25 cellular contexts compared by ENCODE assay signal in genomic region chr4:71065991-71066390, GRCh38.
"Had no signal": no experiment of that assay in that cellular context is flagged by ENCODE, and none has a peak within 500 bp of the region (broad histone marks: within the 10 kb centered on the region; RNA-seq: fewer than 3 reads in every experiment).

No MANE protein-coding gene starts in this region.

- H3K27ac ChIP-seq: neutrophil, skin epidermis, thoracic aorta, thyroid gland, tibial nerve, upper lobe of left lung, vagina had no signal

- H3K4me3 ChIP-seq: pancreas, prostate gland, skin epidermis, stomach, thoracic aorta, thyroid gland, tibial nerve, upper lobe of left lung, vagina had no signal

- H3K9me3 ChIP-seq: neutrophil, pancreas, prostate gland, stomach, thoracic aorta, thyroid gland, tibial nerve, upper lobe of left lung, vagina had no signal

- H3K4me1 ChIP-seq: prostate gland, thyroid gland, tibial nerve, upper lobe of left lung, vagina had no signal

- ATAC-seq: naive thymus-derived CD8-positive, alpha-beta T cell; natural killer cell treated with Interleukin-12 subunit alpha and Interleukin-12 subunit beta and Interleukin-15 and Interleukin-18, amount 100 ng/mL, for 72 hours; right cardiac atrium; sciatic nerve; stimulated activated effector memory CD8-positive, alpha-beta T cell treated with anti-CD3 and anti-CD28 coated beads, Interleukin-12 subunit alpha, Interleukin-12 subunit beta, amount 100 ng/mL, for 72 hours; stimulated activated naive B cell treated with anti-CD40 and anti-IgM and Interleukin-4, amounts not matched to agents 10 μg/mL and 1 μg/mL and 100 μg/mL, for 72 hours had no signal

- FAIRE-seq: pancreas, urothelium cell line had no signal

- H3K36me3 ChIP-seq: neutrophil, pancreas, prostate gland, stomach, thoracic aorta, thyroid gland, tibial nerve, upper lobe of left lung, vagina had no signal

- DNase-seq: naive thymus-derived CD8-positive, alpha-beta T cell; nephron progenitor cell; nucleus accumbens; pancreas; right cardiac atrium; stimulated activated CD4-positive, alpha-beta T cell treated with anti-CD3 and anti-CD28 coated beads, Interleukin-15, amount 100 ng/mL, for 24 hours; stimulated activated CD4-positive, alpha-beta T cell treated with anti-CD3 and anti-CD28 coated beads, Interleukin-2, amount 100 ng/mL, for 24 hours; stimulated activated CD4-positive, alpha-beta T cell treated with anti-CD3 and anti-CD28 coated beads, Interleukin-2, amount 100 ng/mL, for 48 hours; stimulated activated CD4-positive, alpha-beta T cell treated with anti-CD3 and anti-CD28 coated beads, Interleukin-4, amount 100 ng/mL, for 24 hours; stimulated activated naive B cell treated with anti-CD40 and anti-IgM and Interleukin-4, amounts not matched to agents 10 μg/mL and 1 μg/mL and 100 μg/mL, for 72 hours; stimulated activated naive CD4-positive, alpha-beta T cell treated with Interleukin-2 at 50 U/mL for 16 hours; stomach; thyroid gland; trophoblast cell; upper lobe of left lung had no signal

- H3K27me3 ChIP-seq: pancreas, stomach, thyroid gland, tibial nerve, upper lobe of left lung, vagina had no signal
